10 cellular contexts compared by ENCODE assay signal in genomic region chr12:45674583-45674982, GRCh38. TPM values are rescaled to one million over a fixed set of nuclear protein-coding genes. Genes with fewer than 3 reads are reported as not detected.
DNase-seq lines count a peak whose midpoint lies in the region; FAIRE-seq and TF ChIP-seq lines count a peak whose summit lies in the region.
"Had no signal": no experiment of that assay in that cellular context is flagged by ENCODE, and none has a peak within 500 bp of the region (broad histone marks: within the 10 kb centered on the region; RNA-seq: fewer than 3 reads in every experiment).

No MANE protein-coding gene starts in this region.

- H3K36me3 ChIP-seq in keratinocyte (ENCODE audit: control insufficient read depth in 2 of 2, extremely low read depth in 1 of 2, insufficient read depth in 2 of 2, low read length in 2 of 2), result no peaks in the 10 kb centered on the region

- H3K4me3 ChIP-seq in AG04449 (ENCODE audit: low read depth, low read length) (no peak overlapping the region), astrocyte of the cerebellum (ENCODE audit: low read depth, low read length) (no peak overlapping the region), keratinocyte (ENCODE audit: control insufficient read depth in 2 of 3, extremely low read depth in 1 of 3, insufficient read depth in 2 of 3, low read depth in 1 of 3, low read length in 3 of 3) (no peak overlapping the region)

- no peak for TF ChIP-seq CTCF in AG04449 (IDR thresholded peaks at IDR 0.05; ENCODE audit: insufficient read depth, low read length, missing control alignments)
- TF ChIP-seq CTCF in astrocyte of the cerebellum (IDR thresholded peaks at IDR 0.05; ENCODE audit: low read depth, low read length, missing control alignments), result no peak
- no peak for TF ChIP-seq CTCF in keratinocyte (optimal IDR thresholded peaks at IDR 0.05 in 1 of 3, IDR thresholded peaks at IDR 0.05 in 1 of 3, conservative IDR thresholded peaks at IDR 0.05 in 1 of 3; ENCODE audit: extremely low read depth in 1 of 3, insufficient read depth in 2 of 3, low read length in 3 of 3)

- in situ Hi-C loops in astrocyte of the cerebellum (cut with HindIII; ENCODE audit: low sequenced_read_pairs), result no loop called here

- POLR2A ChIA-PET in AG04449 (lab: Yijun Ruan, JAX), result no interaction called here

- H3K4me1 ChIP-seq in keratinocyte (ENCODE audit: control insufficient read depth, extremely low read depth, insufficient read depth, low read length), result peaks cover 22% of the 10 kb centered on the region

- no peak overlapping the region for H2AFZ ChIP-seq in keratinocyte (ENCODE audit: control insufficient read depth, low read length)

- CTCF ChIA-PET in AG04449 (lab: Yijun Ruan, JAX), result interaction anchor here (0.6 kb wide), 1 partner anchor 71 kb away, joined by 3 read pairs; no protein-coding TSS in a partner anchor

- peak overlapping the region; percentile 55 for H3K4me2 ChIP-seq in keratinocyte (ENCODE audit: control insufficient read depth, extremely low read depth, insufficient read depth, low read depth, low read length)

- H4K20me1 ChIP-seq in keratinocyte (ENCODE audit: control insufficient read depth, extremely low read depth, insufficient read depth, low read length), result no peaks in the 10 kb centered on the region

- no peaks in the 10 kb centered on the region for H3K79me2 ChIP-seq in keratinocyte (ENCODE audit: control insufficient read depth, insufficient read depth, low read length)

- H3K27ac ChIP-seq in keratinocyte (ENCODE audit: control insufficient read depth, insufficient read depth, low read length), result no peak overlapping the region

- H3K9me1 ChIP-seq in keratinocyte (ENCODE audit: control insufficient read depth, extremely low read depth, insufficient read depth, low read length), result no peaks in the 10 kb centered on the region

- no peaks in the 10 kb centered on the region for H3K27me3 ChIP-seq in keratinocyte (ENCODE audit: control insufficient read depth, extremely low read depth, insufficient read depth, low read length)

- FAIRE-seq in keratinocyte (lab: Jason Lieb, UNC), result peak; percentile 95

- no peaks in the 10 kb centered on the region for H3K9me3 ChIP-seq in keratinocyte (ENCODE audit: control insufficient read depth, low read depth, low read length)

- no peak overlapping the region for H3K9ac ChIP-seq in keratinocyte (ENCODE audit: control insufficient read depth, extremely low read depth, insufficient read depth, low read length)

- dilution Hi-C loops in keratinocyte (cut with MboI; ENCODE audit: extremely low pct_ligation_motif_present, low sequenced_read_pairs), result no loop called here

- DNase-seq in AG04449 (ENCODE audit: low read depth, low spot score), result peak; percentile 58
- DNase-seq in HS-27A (ENCODE audit: low read depth), result peak; percentile 90
- DNase-seq in astrocyte of the cerebellum (ENCODE audit: low read depth), result peak; percentile 71
- peak; percentile 70 for DNase-seq in keratinocyte (ENCODE audit: low read depth, low spot score)
- DNase-seq in GDM1 (lab: John Stamatoyannopoulos, UW), result no peak
- DNase-seq in hippocampal formation (lab: John Stamatoyannopoulos, UW), result no peak
- DNase-seq in NCI-H1930 (lab: John Stamatoyannopoulos, UW), result no peak
- DNase-seq in activated CD4-positive, CD25-positive, alpha-beta regulatory T cell treated with anti-CD3 and anti-CD28 coated beads, Interleukin-2, amount 50 U/mL, for 72 hours, result no peak
- DNase-seq: naive thymus-derived CD4-positive, alpha-beta T cell; SHP77 treated with DMSO at 0.1 percent for 48 hours had no signal

RNA-seq across cellular contexts. Expression of gene ARID2, which starts 54.9 kb away (rescaled TPM):
- 12.6 to 16.3 TPM (median 15.1 TPM) in 3 replicates for polyA plus RNA-seq in keratinocyte
- polyA plus RNA-seq in keratinocyte (2011; ENCODE audit: low read depth), result 7.5 TPM
- polyA plus RNA-seq in keratinocyte (2011; cell fraction: cytosol; rRNA removed), result 4.7 and 11.1 TPM in 2 replicates
- 23.6 and 24.8 TPM in 2 replicates for polyA plus RNA-seq in keratinocyte (2011; cell fraction: nucleus; rRNA removed)
- 8.1 and 8.3 TPM in 2 replicates for polyA plus RNA-seq in keratinocyte (2012; ENCODE audit: low replicate concordance)
- polyA minus RNA-seq in keratinocyte, result 18.9 to 76.7 TPM (median 48.9 TPM) in 3 replicates
- polyA minus RNA-seq in keratinocyte (2011; cell fraction: cytosol; rRNA and poly(A)+ RNA removed), result 13.4 TPM
- polyA minus RNA-seq in keratinocyte (2011; cell fraction: nucleus; rRNA and poly(A)+ RNA removed), result 50.5 and 92.6 TPM in 2 replicates

Comparison
In these comparisons a context has a peak if more than half of its experiments do, and no peak if none do; other contexts are left out.
1. DNase-seq: peak in AG04449 (single experiment), HS-27A (single experiment), astrocyte of the cerebellum (single experiment) and keratinocyte (single experiment); none in GDM1 (single experiment), hippocampal formation (0 of 2), NCI-H1930 (0 of 2) and activated CD4-positive, CD25-positive, alpha-beta regulatory T cell treated with anti-CD3 and anti-CD28 coated beads, Interleukin-2, amount 50 U/mL, for 72 hours (single experiment).